Comparison of ENCODE assay signal across 1 cellular context in genomic region chr2:202270487-202270886, GRCh38.
TF ChIP-seq lines count a peak whose summit lies in the region.

No MANE protein-coding gene starts in this region.

TF ChIP-seq in GM12878, 131 proteins besides CTCF, POLR2A, EP300 and RAD21 (continues in another document):
- TF ChIP-seq, protein P1, sequence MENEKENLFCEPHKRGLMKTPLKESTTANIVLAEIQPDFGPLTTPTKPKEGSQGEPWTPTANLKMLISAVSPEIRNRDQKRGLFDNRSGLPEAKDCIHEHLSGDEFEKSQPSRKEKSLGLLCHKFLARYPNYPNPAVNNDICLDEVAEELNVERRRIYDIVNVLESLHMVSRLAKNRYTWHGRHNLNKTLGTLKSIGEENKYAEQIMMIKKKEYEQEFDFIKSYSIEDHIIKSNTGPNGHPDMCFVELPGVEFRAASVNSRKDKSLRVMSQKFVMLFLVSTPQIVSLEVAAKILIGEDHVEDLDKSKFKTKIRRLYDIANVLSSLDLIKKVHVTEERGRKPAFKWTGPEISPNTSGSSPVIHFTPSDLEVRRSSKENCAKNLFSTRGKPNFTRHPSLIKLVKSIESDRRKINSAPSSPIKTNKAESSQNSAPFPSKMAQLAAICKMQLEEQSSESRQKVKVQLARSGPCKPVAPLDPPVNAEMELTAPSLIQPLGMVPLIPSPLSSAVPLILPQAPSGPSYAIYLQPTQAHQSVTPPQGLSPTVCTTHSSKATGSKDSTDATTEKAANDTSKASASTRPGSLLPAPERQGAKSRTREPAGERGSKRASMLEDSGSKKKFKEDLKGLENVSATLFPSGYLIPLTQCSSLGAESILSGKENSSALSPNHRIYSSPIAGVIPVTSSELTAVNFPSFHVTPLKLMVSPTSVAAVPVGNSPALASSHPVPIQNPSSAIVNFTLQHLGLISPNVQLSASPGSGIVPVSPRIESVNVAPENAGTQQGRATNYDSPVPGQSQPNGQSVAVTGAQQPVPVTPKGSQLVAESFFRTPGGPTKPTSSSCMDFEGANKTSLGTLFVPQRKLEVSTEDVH (IDR thresholded peaks at IDR 0.05; ENCODE audit: low read depth, partially characterized antibody), result no peak
- TF ChIP-seq NRF1 (conservative IDR thresholded peaks at IDR 0.05; ENCODE audit: low read depth, low read length) (no peak), FOXK2 (IDR thresholded peaks at IDR 0.05) (peak; percentile 31; the same call in 1 of the 2 replicates), NFYA (IDR thresholded peaks at IDR 0.05; ENCODE audit: borderline replicate concordance, low read depth, low read length) (no peak), SMAD1 (IDR thresholded peaks at IDR 0.05; ENCODE audit: low read depth, partially characterized antibody) (no peak), IKZF2 (IDR thresholded peaks at IDR 0.05) (peak; percentile 35 to 36; a peak in 1 of 4 replicates), RB1 (IDR thresholded peaks at IDR 0.05; ENCODE audit: borderline replicate concordance) (no peak), CEBPZ (IDR thresholded peaks at IDR 0.05; ENCODE audit: low read depth, low read length) (no peak), PAX8 (IDR thresholded peaks at IDR 0.05) (no peak), SPI1 (IDR thresholded peaks at IDR 0.05; ENCODE audit: borderline replicate concordance, insufficient read depth, low read depth, low read length) (no peak), CEBPB (IDR thresholded peaks at IDR 0.05; ENCODE audit: borderline replicate concordance in 1 of 2, low read depth in 2 of 2, low read length in 2 of 2) (no peak), SMAD5 (IDR thresholded peaks at IDR 0.05; ENCODE audit: low read depth) (no peak), POU2F2 (IDR thresholded peaks at IDR 0.05; ENCODE audit: borderline replicate concordance, low read depth, low read length) (peak; percentile 25; the same call in 1 of the 3 replicates), CREB1 (IDR thresholded peaks at IDR 0.05; ENCODE audit: low read depth) (no peak), KAT2A (conservative IDR thresholded peaks at IDR 0.05; ENCODE audit: control insufficient read depth, low read depth, low read length) (no peak), ATF7 (IDR thresholded peaks at IDR 0.05; ENCODE audit: low read depth) (no peak), E4F1 (IDR thresholded peaks at IDR 0.05; ENCODE audit: borderline replicate concordance, partially characterized antibody) (no peak), NR2F1 (conservative IDR thresholded peaks at IDR 0.05) (peak; percentile 59; the same call in 1 of the 2 replicates), LARP7 (IDR thresholded peaks at IDR 0.05) (peak; percentile 59; the same call in 1 of the 2 replicates), RFX5 (IDR thresholded peaks at IDR 0.05; ENCODE audit: low read depth, low read length) (no peak), SUPT20H (IDR thresholded peaks at IDR 0.05; ENCODE audit: borderline replicate concordance, control insufficient read depth, low read depth, low read length) (no peak), HDAC6 (IDR thresholded peaks at IDR 0.05; ENCODE audit: unreplicated experiment) (no peak), DPF2 (IDR thresholded peaks at IDR 0.05) (peak; percentile 53; the same call in 1 of the 2 replicates), MXI1 (IDR thresholded peaks at IDR 0.05; ENCODE audit: low read depth, low read length) (no peak), HCFC1 (IDR thresholded peaks at IDR 0.05; ENCODE audit: low read length) (no peak), MEF2A (IDR thresholded peaks at IDR 0.05; ENCODE audit: insufficient read depth, low read depth, low read length) (no peak), PKNOX1 (IDR thresholded peaks at IDR 0.05) (peak; percentile 11; the same call in 1 of the 2 replicates), FOXM1 (IDR thresholded peaks at IDR 0.05; ENCODE audit: low read depth, low read length) (no peak), ZNF217 (IDR thresholded peaks at IDR 0.05) (0 out of 2 replicates have a peak, but pooled peaks have one; percentile 54), EZH2 (IDR thresholded peaks at IDR 0.05; ENCODE audit: borderline replicate concordance, control insufficient read depth, low read depth, low read length) (no peak), NKRF (conservative IDR thresholded peaks at IDR 0.05) (peak; percentile 59; the same call in 1 of the 2 replicates), RAD51 (IDR thresholded peaks at IDR 0.05) (no peak), EGR1 (IDR thresholded peaks at IDR 0.05; ENCODE audit: borderline replicate concordance in 1 of 2, low read depth in 2 of 2, low read length in 2 of 2) (no peak), SRF (IDR thresholded peaks at IDR 0.05; ENCODE audit: low read depth in 2 of 2, low read length in 2 of 2) (no peak), CBX3 (IDR thresholded peaks at IDR 0.05; ENCODE audit: borderline replicate concordance, low read depth) (no peak), RUNX3 (IDR thresholded peaks at IDR 0.05; ENCODE audit: low read length) (peak; percentile 56), ZNF274 (IDR thresholded peaks at IDR 0.05; ENCODE audit: insufficient read depth, insufficient read length) (no peak), ATF3 (IDR thresholded peaks at IDR 0.05; ENCODE audit: borderline replicate concordance, extremely low read depth, low read depth, low read length) (no peak), MLLT1 (IDR thresholded peaks at IDR 0.05) (peak; percentile 38; the same call in 1 of the 2 replicates), SMARCA5 (IDR thresholded peaks at IDR 0.05) (peak; percentile 80; the same call in 1 of the 2 replicates), MAX (IDR thresholded peaks at IDR 0.05; ENCODE audit: low read depth, low read length) (no peak)
- TF ChIP-seq, protein P2, sequence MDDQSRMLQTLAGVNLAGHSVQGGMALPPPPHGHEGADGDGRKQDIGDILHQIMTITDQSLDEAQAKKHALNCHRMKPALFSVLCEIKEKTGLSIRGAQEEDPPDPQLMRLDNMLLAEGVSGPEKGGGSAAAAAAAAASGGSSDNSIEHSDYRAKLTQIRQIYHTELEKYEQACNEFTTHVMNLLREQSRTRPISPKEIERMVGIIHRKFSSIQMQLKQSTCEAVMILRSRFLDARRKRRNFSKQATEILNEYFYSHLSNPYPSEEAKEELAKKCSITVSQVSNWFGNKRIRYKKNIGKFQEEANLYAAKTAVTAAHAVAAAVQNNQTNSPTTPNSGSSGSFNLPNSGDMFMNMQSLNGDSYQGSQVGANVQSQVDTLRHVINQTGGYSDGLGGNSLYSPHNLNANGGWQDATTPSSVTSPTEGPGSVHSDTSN (IDR thresholded peaks at IDR 0.05; ENCODE audit: insufficient replicate concordance, low read depth, low read length), result peak; percentile 15
- TF ChIP-seq, protein P3, sequence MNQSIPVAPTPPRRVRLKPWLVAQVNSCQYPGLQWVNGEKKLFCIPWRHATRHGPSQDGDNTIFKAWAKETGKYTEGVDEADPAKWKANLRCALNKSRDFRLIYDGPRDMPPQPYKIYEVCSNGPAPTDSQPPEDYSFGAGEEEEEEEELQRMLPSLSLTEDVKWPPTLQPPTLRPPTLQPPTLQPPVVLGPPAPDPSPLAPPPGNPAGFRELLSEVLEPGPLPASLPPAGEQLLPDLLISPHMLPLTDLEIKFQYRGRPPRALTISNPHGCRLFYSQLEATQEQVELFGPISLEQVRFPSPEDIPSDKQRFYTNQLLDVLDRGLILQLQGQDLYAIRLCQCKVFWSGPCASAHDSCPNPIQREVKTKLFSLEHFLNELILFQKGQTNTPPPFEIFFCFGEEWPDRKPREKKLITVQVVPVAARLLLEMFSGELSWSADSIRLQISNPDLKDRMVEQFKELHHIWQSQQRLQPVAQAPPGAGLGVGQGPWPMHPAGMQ (IDR thresholded peaks at IDR 0.05; ENCODE audit: borderline replicate concordance), result no peak
